8 cellular contexts compared by ENCODE assay signal in genomic region chr1:2233997-2234761, GRCh38. TPM values are rescaled to one million over a fixed set of nuclear protein-coding genes. Genes with fewer than 3 reads are reported as not detected.
DNase-seq lines count a peak whose midpoint lies in the region; ATAC-seq and TF ChIP-seq lines count a peak whose summit lies in the region.

No MANE protein-coding gene starts in this region.

- peaks cover 83% of the 10 kb centered on the region for H3K4me1 ChIP-seq in CD8-positive, alpha-beta T cell (ENCODE audit: insufficient read depth, low read length)
- H3K4me1 ChIP-seq in Loucy (ENCODE audit: insufficient read depth, low read length, poor library complexity, severe bottlenecking) (peaks cover 62% of the 10 kb centered on the region), suprapubic skin (peaks cover 100% of the 10 kb centered on the region)

- peaks cover 71% of the 10 kb centered on the region for H3K4me1 Mint-ChIP-seq in CD8-positive, alpha-beta T cell (ENCODE audit: low read depth)
- peaks cover 82% of the 10 kb centered on the region for H3K4me1 Mint-ChIP-seq in activated T-cell treated with anti-CD3 and anti-CD28 coated beads, Interleukin-2, amount 50 U/mL, for 24 hours (ENCODE audit: low read depth)
- H3K4me1 Mint-ChIP-seq in naive thymus-derived CD8-positive, alpha-beta T cell = peaks cover 36 to 83% (median 79%) of the 10 kb centered on the region in 4 donors

- no peaks in the 10 kb centered on the region for H3K27me3 ChIP-seq in CD8-positive, alpha-beta T cell (ENCODE audit: insufficient read depth, low read length)
- H3K27me3 ChIP-seq in Loucy (ENCODE audit: insufficient read depth, low read length, poor library complexity, severe bottlenecking) (no peaks in the 10 kb centered on the region), suprapubic skin (no peaks in the 10 kb centered on the region)

- intact Hi-C loops in CD8-positive, alpha-beta T cell (cut with DNase I, micrococcal nuclease) = loop anchor here (1.0 to 10.0 kb wide), 3 partner anchors 22 to 311 kb away; no protein-coding TSS in a partner anchor

- 23% methylated on average over 13 of the region's 27 CpGs for WGBS in suprapubic skin

- H3K27ac ChIP-seq in CD8-positive, alpha-beta T cell (ENCODE audit: low read depth, low read length) = peak overlapping the region; percentile 54
- H3K27ac ChIP-seq in suprapubic skin = peak overlapping the region; percentile 91

- peaks cover 74% of the 10 kb centered on the region for H4K20me1 ChIP-seq in Loucy (ENCODE audit: insufficient read depth, low read length, poor library complexity, severe bottlenecking)

- peak overlapping the region; percentile 98 for H3K27ac Mint-ChIP-seq in CD8-positive, alpha-beta T cell
- H3K27ac Mint-ChIP-seq in activated T-cell treated with anti-CD3 and anti-CD28 coated beads, Interleukin-2, amount 50 U/mL, for 24 hours = peak overlapping the region; percentile 94
- H3K27ac Mint-ChIP-seq in naive thymus-derived CD8-positive, alpha-beta T cell = peak overlapping the region; percentile 97 to 99 (median 98)

- peak overlapping the region; percentile 77 for H3K4me2 ChIP-seq in Loucy (ENCODE audit: low read depth, low read length, poor library complexity, severe bottlenecking)

- POLR2A ChIA-PET in CD8-positive, alpha-beta T cell (lab: Charles Lee) = interaction anchor here (0.9 to 7.4 kb wide), 8 partner anchors 13 to 83 kb away, joined by 3 to 78 read pairs (median 4); no protein-coding TSS in a partner anchor
- POLR2A ChIA-PET in naive thymus-derived CD8-positive, alpha-beta T cell (lab: Charles Lee) = interaction anchor here (0.8 to 20.9 kb wide), 15 partner anchors 17 to 311 kb away, joined by 3 to 388 read pairs (median 5); partner anchors contain the start of genes FAAP20, PANK4 and RER1

- no peaks in the 10 kb centered on the region for H3K36me3 ChIP-seq in CD8-positive, alpha-beta T cell (ENCODE audit: insufficient read depth, low read length)
- H3K36me3 ChIP-seq in Loucy (ENCODE audit: insufficient read depth, low read length) (no peaks in the 10 kb centered on the region), suprapubic skin (no peaks in the 10 kb centered on the region)

- no peaks in the 10 kb centered on the region for H3K27me3 Mint-ChIP-seq in CD8-positive, alpha-beta T cell (ENCODE audit: low read depth)
- H3K27me3 Mint-ChIP-seq in activated T-cell treated with anti-CD3 and anti-CD28 coated beads, Interleukin-2, amount 50 U/mL, for 24 hours = no peaks in the 10 kb centered on the region
- no peaks in the 10 kb centered on the region for H3K27me3 Mint-ChIP-seq in naive thymus-derived CD8-positive, alpha-beta T cell

- H3K79me2 ChIP-seq in Loucy (ENCODE audit: insufficient read depth, low read length) = peaks cover 100% of the 10 kb centered on the region

- H3K9me3 ChIP-seq in CD8-positive, alpha-beta T cell (ENCODE audit: low read length) = no peaks in the 10 kb centered on the region
- H3K9me3 ChIP-seq in Loucy (ENCODE audit: insufficient read depth, low read depth, low read length) (no peaks in the 10 kb centered on the region), suprapubic skin (no peaks in the 10 kb centered on the region)

- H3K4me3 ChIP-seq in CD8-positive, alpha-beta T cell (ENCODE audit: low read depth, low read length) = peak overlapping the region; percentile 82
- H3K4me3 ChIP-seq in Loucy (ENCODE audit: low read length, poor library complexity, severe bottlenecking) = peak overlapping the region; percentile 71
- H3K4me3 ChIP-seq in suprapubic skin = peak overlapping the region; percentile 75

- H3K9me2 ChIP-seq in Loucy (replicated peaks; ENCODE audit: low read depth, low read length) = no peaks in the 10 kb centered on the region

- CTCF ChIA-PET in CD8-positive, alpha-beta T cell (lab: Charles Lee) = interaction anchor here (0.7 to 7.3 kb wide), 14 partner anchors 18 to 148 kb away, joined by 3 to 44 read pairs (median 4); partner anchors contain the start of gene FAAP20

- peaks cover 51% of the 10 kb centered on the region for H3K36me3 Mint-ChIP-seq in CD8-positive, alpha-beta T cell
- H3K36me3 Mint-ChIP-seq in activated T-cell treated with anti-CD3 and anti-CD28 coated beads, Interleukin-2, amount 50 U/mL, for 24 hours (ENCODE audit: low read depth) = peaks cover 52% of the 10 kb centered on the region
- H3K36me3 Mint-ChIP-seq in naive thymus-derived CD8-positive, alpha-beta T cell = peaks cover 0 to 8% (median 0%) of the 10 kb centered on the region in 3 donors

- H2AFZ ChIP-seq in Loucy (ENCODE audit: low read length) = no peak overlapping the region

- TF ChIP-seq POLR2A in erythroblast (IDR thresholded peaks at IDR 0.05; ENCODE audit: low read length) (no peak), suprapubic skin (IDR thresholded peaks at IDR 0.05) (peak in 1 of 2 donors; percentile 8)

- TF ChIP-seq EP300 in suprapubic skin (IDR thresholded peaks at IDR 0.05) = no peak

- DNase-seq in CD8-positive, alpha-beta T cell = peak; percentile 62 to 90 (median 80)
- DNase-seq in activated T-cell treated with anti-CD3 and anti-CD28 coated beads, Interleukin-2, amount 50 U/mL, for 24 hours = peak; percentile 66
- DNase-seq in erythroblast (lab: John Stamatoyannopoulos, UW) = peak; percentile 69 to 82
- peak; percentile 49 to 89 (median 73) for DNase-seq in naive thymus-derived CD8-positive, alpha-beta T cell
- peak; percentile 96 to 97 for DNase-seq in suprapubic skin (ENCODE audit: low spot score in 2 of 2)
- DNase-seq in NCI-H526 (lab: John Stamatoyannopoulos, UW) = no peak

- no peak for TF ChIP-seq CTCF in CD8-positive, alpha-beta T cell (IDR thresholded peaks at IDR 0.05)
- no peak for TF ChIP-seq CTCF in Loucy (conservative IDR thresholded peaks at IDR 0.05; ENCODE audit: low read length)
- TF ChIP-seq CTCF in suprapubic skin (IDR thresholded peaks at IDR 0.05) = no peak

- peak; percentile 55 for ATAC-seq in CD8-positive, alpha-beta T cell
- ATAC-seq in naive thymus-derived CD8-positive, alpha-beta T cell = peak; percentile 60 to 61
- no peak for ATAC-seq in HG02973 (IDR thresholded peaks at IDR 0.05; ENCODE audit: unreplicated experiment)

- no peaks in the 10 kb centered on the region for H3F3A ChIP-seq in Loucy (ENCODE audit: low read depth)

- H3K9ac ChIP-seq in Loucy (ENCODE audit: low read depth, low read length, poor library complexity, severe bottlenecking) = peak overlapping the region; percentile 42

- H3K4me3 Mint-ChIP-seq in CD8-positive, alpha-beta T cell = peak overlapping the region; percentile 98
- peak overlapping the region; percentile 98 for H3K4me3 Mint-ChIP-seq in activated T-cell treated with anti-CD3 and anti-CD28 coated beads, Interleukin-2, amount 50 U/mL, for 24 hours
- H3K4me3 Mint-ChIP-seq in naive thymus-derived CD8-positive, alpha-beta T cell = peak overlapping the region; percentile 87 to 100 (median 93)

- H3K9me3 Mint-ChIP-seq in CD8-positive, alpha-beta T cell = no peaks in the 10 kb centered on the region
- no peaks in the 10 kb centered on the region for H3K9me3 Mint-ChIP-seq in activated T-cell treated with anti-CD3 and anti-CD28 coated beads, Interleukin-2, amount 50 U/mL, for 24 hours
- no peaks in the 10 kb centered on the region for H3K9me3 Mint-ChIP-seq in naive thymus-derived CD8-positive, alpha-beta T cell

RNA-seq across cellular contexts. Expression of gene SKI, which starts 6.1 kb away (rescaled TPM):
- total RNA-seq in CD8-positive, alpha-beta T cell = 100 to 1,000 TPM; 361 to 383 TPM
- total RNA-seq in naive thymus-derived CD8-positive, alpha-beta T cell = 100 to 1,000 TPM in 1 of 2 experiments, 10 to 100 TPM in 1; 98.3 to 105 TPM
- polyA plus RNA-seq in naive thymus-derived CD8-positive, alpha-beta T cell = under 1 TPM; 0.30 to 0.80 (median 0.53) TPM
- total RNA-seq in suprapubic skin = 10 to 100 TPM; 51.8 to 91.2 (median 68.1) TPM

RNA-seq across cellular contexts. Expression of gene FAAP20, which starts 39.6 kb away (rescaled TPM):
- 10 to 100 TPM; 53.6 to 61.1 TPM for total RNA-seq in CD8-positive, alpha-beta T cell
- 10 to 100 TPM; 39.4 to 49.3 TPM for total RNA-seq in naive thymus-derived CD8-positive, alpha-beta T cell
- polyA plus RNA-seq in naive thymus-derived CD8-positive, alpha-beta T cell = 10 to 100 TPM; 70.1 to 76.6 (median 74.9) TPM
- total RNA-seq in suprapubic skin = 10 to 100 TPM; 18.6 to 47.3 (median 24.9) TPM

Comparison
In these comparisons a context has a peak if more than half of its experiments do, and no peak if none do; other contexts are left out.
1. DNase-seq: peak in CD8-positive, alpha-beta T cell (7 of 7), activated T-cell treated with anti-CD3 and anti-CD28 coated beads, Interleukin-2, amount 50 U/mL, for 24 hours (single experiment), erythroblast (2 of 2), naive thymus-derived CD8-positive, alpha-beta T cell (10 of 10) and suprapubic skin (2 of 2); none in NCI-H526 (0 of 2).
2. Peak in every context shown above with its lines, with median percentiles within 50 percentile points of each other: H3K4me3 ChIP-seq, H3K27ac Mint-ChIP-seq and H3K4me3 Mint-ChIP-seq.